ENCODE assay signal across 12 cellular contexts in genomic region chr14:69703047-69704046, GRCh38.
DNase-seq lines count a peak whose midpoint lies in the region; ATAC-seq, FAIRE-seq and TF ChIP-seq lines count a peak whose summit lies in the region.
"Had no signal": no experiment of that assay in that cellular context is flagged by ENCODE, and none has a peak within 500 bp of the region (broad histone marks: within the 10 kb centered on the region; RNA-seq: fewer than 3 reads in every experiment).

No MANE protein-coding gene starts in this region.

- no peak overlapping the region for H3K4me3 ChIP-seq in right atrium auricular region
- no peak overlapping the region for H3K4me3 ChIP-seq in left lung
- H3K4me3 ChIP-seq: thoracic aorta had no signal

- DNase-seq in Right ventricle myocardium superior (no peak), right atrium auricular region (ENCODE audit: low spot score) (no peak), T-helper 17 cell (no peak), left lung (no peak), urothelium cell line (ENCODE audit: low spot score) (no peak), midbrain (lab: John Stamatoyannopoulos, UW) (no peak), NCI-H2029 treated with DMSO at 0.1 percent for 48 hours (lab: John Stamatoyannopoulos, UW) (no peak), Ammon's horn (ENCODE audit: low spot score) (no peak)
- DNase-seq: kidney glomerular epithelial cell, NCI-H446, WERI-Rb-1 had no signal

- peaks cover 40% of the 10 kb centered on the region for H3K4me1 Mint-ChIP-seq in T-helper 17 cell

- H3K27ac Mint-ChIP-seq in T-helper 17 cell = peak overlapping the region; percentile 71

- FAIRE-seq in urothelium cell line (lab: Jason Lieb, UNC) = peak; percentile 59

- H3K36me3 ChIP-seq in right atrium auricular region (peaks cover 47% of the 10 kb centered on the region), left lung (peaks cover 0 to 45% of the 10 kb centered on the region in 2 donors)

- H3K27me3 Mint-ChIP-seq in T-helper 17 cell = no peaks in the 10 kb centered on the region

- intact Hi-C loops in Right ventricle myocardium superior (cut with DNase I) (no loop called here), left lung (cut with DNase I) (no loop called here)

- ATAC-seq in Right ventricle myocardium superior (ENCODE audit: poor library complexity) (peak; percentile 62), T-helper 17 cell (peak; percentile 27), left lung (peak; percentile 38)

- H3K9me3 ChIP-seq in right atrium auricular region (no peaks in the 10 kb centered on the region), T-helper 17 cell (ENCODE audit: control insufficient read depth, low read length, poor library complexity, severe bottlenecking) (no peaks in the 10 kb centered on the region), left lung (no peaks in the 10 kb centered on the region)
- H3K9me3 ChIP-seq: thoracic aorta had no signal

- peaks cover 0 to 44% of the 10 kb centered on the region in 2 donors for H3K4me1 ChIP-seq in right atrium auricular region
- peaks cover 14 to 73% of the 10 kb centered on the region in 2 donors for H3K4me1 ChIP-seq in left lung

- H3K27me3 ChIP-seq in right atrium auricular region (no peaks in the 10 kb centered on the region), left lung (no peaks in the 10 kb centered on the region)

- TF ChIP-seq CTCF in right atrium auricular region (IDR thresholded peaks at IDR 0.05) (no peak), left lung (IDR thresholded peaks at IDR 0.05) (no peak)

- peak overlapping the region in 1 of 2 donors; percentile 39 for H3K27ac ChIP-seq in right atrium auricular region
- peak overlapping the region in 1 of 2 donors; percentile 91 for H3K27ac ChIP-seq in left lung
- H3K27ac ChIP-seq: thoracic aorta, WERI-Rb-1 had no signal

- no peak overlapping the region for H3K4me3 Mint-ChIP-seq in T-helper 17 cell

- peaks cover 4% of the 10 kb centered on the region for H3K36me3 Mint-ChIP-seq in T-helper 17 cell (ENCODE audit: low read depth)
